In genomic region chr5:133827001-133827400, GRCh38 we compare ENCODE assay signal across 13 cellular contexts.
DNase-seq lines count a peak whose midpoint lies in the region; ATAC-seq lines count a peak whose summit lies in the region.
"Had no signal": no experiment of that assay in that cellular context is flagged by ENCODE, and none has a peak within 500 bp of the region (broad histone marks: within the 10 kb centered on the region; RNA-seq: fewer than 3 reads in every experiment).

No MANE protein-coding gene starts in this region.

- no peak overlapping the region for H3K27ac Mint-ChIP-seq in T-helper 2 cell treated with Interferon-gamma antibody and Interleukin-4, amounts not matched to agents 5 μg/mL and 100 μg/mL, for 36 hours
- H3K27ac Mint-ChIP-seq: dendritic cell treated with granulocyte-macrophage colony-stimulating factor and Interleukin-4, amounts not matched to agents 40 ng/mL and 50 ng/mL, for 4 days had no signal

- H3K9me3 ChIP-seq in BLaER1 = no peaks in the 10 kb centered on the region

- H3K27me3 ChIP-seq in BLaER1 = no peaks in the 10 kb centered on the region

- H3K9me3 Mint-ChIP-seq in T-helper 2 cell treated with Interferon-gamma antibody and Interleukin-4, amounts not matched to agents 5 μg/mL and 100 μg/mL, for 36 hours = no peaks in the 10 kb centered on the region
- H3K9me3 Mint-ChIP-seq: dendritic cell treated with granulocyte-macrophage colony-stimulating factor and Interleukin-4, amounts not matched to agents 40 ng/mL and 50 ng/mL, for 4 days had no signal

- H4K20me1 ChIP-seq in BLaER1 = no peaks in the 10 kb centered on the region

- H3K4me3 Mint-ChIP-seq in T-helper 2 cell treated with Interferon-gamma antibody and Interleukin-4, amounts not matched to agents 5 μg/mL and 100 μg/mL, for 36 hours = no peak overlapping the region
- H3K4me3 Mint-ChIP-seq: dendritic cell treated with granulocyte-macrophage colony-stimulating factor and Interleukin-4, amounts not matched to agents 40 ng/mL and 50 ng/mL, for 4 days had no signal

- H3K4me3 ChIP-seq in BLaER1 = no peak overlapping the region
- H3K4me3 ChIP-seq: lung had no signal

- H3K27me3 Mint-ChIP-seq in T-helper 2 cell treated with Interferon-gamma antibody and Interleukin-4, amounts not matched to agents 5 μg/mL and 100 μg/mL, for 36 hours (ENCODE audit: low read depth) = peaks cover 9% of the 10 kb centered on the region

- DNase-seq in NCI-H1105 treated with DMSO at 0.1 percent for 48 hours (lab: John Stamatoyannopoulos, UW) = peak; percentile 92
- DNase-seq in NCI-H345 (lab: John Stamatoyannopoulos, UW) = peak; percentile 85
- DNase-seq in kidney glomerular epithelial cell (lab: John Stamatoyannopoulos, UW) = peak; percentile 78
- no peak for DNase-seq in effector CD4-positive, alpha-beta T cell
- no peak for DNase-seq in T-helper 2 cell treated with Interferon-gamma antibody and Interleukin-4, amounts not matched to agents 5 μg/mL and 100 μg/mL, for 36 hours (ENCODE audit: low spot score)
- DNase-seq: activated CD8-positive, alpha-beta memory T cell treated with anti-CD3 and anti-CD28 coated beads for 24 hours; HCEC 1CT had no signal

- H3K4me1 Mint-ChIP-seq in T-helper 2 cell treated with Interferon-gamma antibody and Interleukin-4, amounts not matched to agents 5 μg/mL and 100 μg/mL, for 36 hours (ENCODE audit: low read depth) = peaks cover 9% of the 10 kb centered on the region

- no peaks in the 10 kb centered on the region for H3K36me3 ChIP-seq in BLaER1

- H3K4me1 ChIP-seq in BLaER1 = peaks cover 100% of the 10 kb centered on the region

- no peaks in the 10 kb centered on the region for H3K36me3 Mint-ChIP-seq in T-helper 2 cell treated with Interferon-gamma antibody and Interleukin-4, amounts not matched to agents 5 μg/mL and 100 μg/mL, for 36 hours (ENCODE audit: low read depth)

- peak overlapping the region; percentile 85 for H3K4me2 ChIP-seq in BLaER1

- ATAC-seq in GM18511 (IDR thresholded peaks at IDR 0.05; ENCODE audit: unreplicated experiment) = no peak
- no peak for ATAC-seq in HG02678 (IDR thresholded peaks at IDR 0.05; ENCODE audit: unreplicated experiment)
- ATAC-seq: SK-N-SH treated with all-trans-retinoic acid at 6 μM for 48 hours had no signal

- H3K9ac ChIP-seq in BLaER1 = no peak overlapping the region

- no peak overlapping the region; the same call in 1 of the 2 replicates for H3K27ac ChIP-seq in BLaER1

Comparison
In these comparisons a context has a peak if more than half of its experiments do, and no peak if none do; other contexts are left out.
1. DNase-seq: peak in NCI-H1105 treated with DMSO at 0.1 percent for 48 hours (single experiment), NCI-H345 (single experiment) and kidney glomerular epithelial cell (single experiment); none in effector CD4-positive, alpha-beta T cell (single experiment) and T-helper 2 cell treated with Interferon-gamma antibody and Interleukin-4, amounts not matched to agents 5 μg/mL and 100 μg/mL, for 36 hours (single experiment).